In genomic region chr5:5687113-5687512, GRCh38 we compare ENCODE assay signal across 25 cellular contexts.
A peak's percentile ranks its signal among the peaks of the same experiment; 100 is the strongest.
DNase-seq lines count a peak whose midpoint lies in the region; ATAC-seq, FAIRE-seq and TF ChIP-seq lines count a peak whose summit lies in the region.
"Had no signal": no experiment of that assay in that cellular context is flagged by ENCODE, and none has a peak within 500 bp of the region (broad histone marks: within the 10 kb centered on the region; RNA-seq: fewer than 3 reads in every experiment).

No MANE protein-coding gene starts in this region.

- peaks cover 7% of the 10 kb centered on the region for H3K9me3 Mint-ChIP-seq in activated naive CD8-positive, alpha-beta T cell treated with anti-CD3 and anti-CD28 coated beads, Interleukin-2, amount 50 U/mL, for 24 hours

- TF ChIP-seq CTCF in H1 (IDR thresholded peaks at IDR 0.05; ENCODE audit: control extremely low read depth in 1 of 3, insufficient read depth in 1 of 3, low read depth in 1 of 3, low read length in 3 of 3) (no peak), psoas muscle (IDR thresholded peaks at IDR 0.05) (no peak)

- no peak overlapping the region for H3K23ac ChIP-seq in H1 (ENCODE audit: insufficient read length)

- POLR2A ChIA-PET in H1 (lab: Charles Lee; ENCODE audit: partially characterized antibody) = no interaction called here

- H3K23me2 ChIP-seq in H1 (ENCODE audit: low read depth, low read length) = no peaks in the 10 kb centered on the region

- H2BK5ac ChIP-seq in H1 (ENCODE audit: low read depth, low read length) = no peak overlapping the region

- H3K9me3 ChIP-seq in H1 (ENCODE audit: insufficient read depth in 2 of 2, low read depth in 1 of 2, low read length in 1 of 2) (0 out of 4 replicates have a peak, but pooled peaks cover 3 to 7% of the 10 kb centered on the region in 2 experiments), psoas muscle (no peaks in the 10 kb centered on the region)
- H3K9me3 ChIP-seq: A549, BE2C had no signal

- H4K20me1 ChIP-seq in H1 (replicated peaks in 1 of 2; ENCODE audit: control insufficient read depth in 1 of 2, insufficient read depth in 2 of 2, low read length in 2 of 2) = no peaks in the 10 kb centered on the region
- H4K20me1 ChIP-seq: BLaER1 treated with 17β-estradiol and CSF1 and Interleukin-3, amounts not matched to agents 10 nM and 100 nM had no signal

- H3K4me1 ChIP-seq in H1 (replicated peaks in 1 of 4; ENCODE audit: control insufficient read depth in 3 of 4, insufficient read depth in 4 of 4, low read length in 3 of 4) (no peaks in the 10 kb centered on the region), psoas muscle (peaks cover 19% of the 10 kb centered on the region)
- H3K4me1 ChIP-seq: A549 had no signal

- TF ChIP-seq POLR2A in H1 (IDR thresholded peaks at IDR 0.05; ENCODE audit: control extremely low read depth in 1 of 2, low read depth in 2 of 2, low read length in 2 of 2) = no peak

- H3K56ac ChIP-seq in H1 (replicated peaks; ENCODE audit: insufficient read length, low read depth, low read length) = no peak overlapping the region

- CTCF ChIA-PET in H1 (lab: Charles Lee; ENCODE audit: partially characterized antibody) = interaction anchor here (0.5 to 1.8 kb wide), 4 partner anchors 8 to 196 kb away, joined by 3 to 4 read pairs (median 4); no protein-coding TSS in a partner anchor

- WGBS in H1 (ENCODE audit: extremely low coverage in 1 of 2, insufficient coverage in 1 of 2, insufficient read length in 1 of 2, insufficient replicate concordance in 2 of 2, low coverage in 1 of 2, low lambda C conversion rate in 2 of 2, missing lambda C conversion rate in 1 of 2), 2 experiments = 87% methylated on average over 2 of the region's 2 CpGs; no CpG with 5 or more reads in 1 of the 2 experiments
- 59 to 86% (median 65%) methylated on average over 2 of the region's 2 CpGs for whole genome bisulfite sequencing in psoas muscle, 3 donors

- no peak overlapping the region for H3K4me2 ChIP-seq in H1 (ENCODE audit: insufficient read depth in 1 of 2, low read depth in 2 of 2, low read length in 2 of 2)
- H3K4me2 ChIP-seq: A549; BLaER1 treated with 17β-estradiol and CSF1 and Interleukin-3, amounts not matched to agents 10 nM and 100 nM had no signal

- ATAC-seq in Right ventricle myocardium superior (ENCODE audit: poor library complexity) (peak; percentile 51), left cardiac atrium (no peak), psoas muscle (peak in 3 of 4 donors; percentile 34 to 52 (median 51))
- no peak for ATAC-seq in activated naive CD8-positive, alpha-beta T cell treated with anti-CD3 and anti-CD28 coated beads, Interleukin-2, amount 50 U/mL, for 24 hours
- ATAC-seq: A549 had no signal

- H3K4ac ChIP-seq in H1 (replicated peaks; ENCODE audit: insufficient read length, low read depth, low read length) = no peak overlapping the region

- no peak overlapping the region for H2BK120ac ChIP-seq in H1 (replicated peaks; ENCODE audit: low read depth, low read length)

- no peak overlapping the region for H2BK12ac ChIP-seq in H1 (ENCODE audit: low read depth, low read length)

- FAIRE-seq in H1 (lab: Jason Lieb, UNC) = no peak
- FAIRE-seq: A549, D721Med, GM12891, GM18507 had no signal

- no peaks in the 10 kb centered on the region for H3K36me3 Mint-ChIP-seq in activated naive CD8-positive, alpha-beta T cell treated with anti-CD3 and anti-CD28 coated beads, Interleukin-2, amount 50 U/mL, for 24 hours (ENCODE audit: low read depth)
- H3K36me3 Mint-ChIP-seq: CD14-positive monocyte; CD8-positive, alpha-beta memory T cell had no signal

- no peak for TF ChIP-seq EP300 in H1 (IDR thresholded peaks at IDR 0.05; ENCODE audit: borderline replicate concordance in 1 of 2, low read depth in 2 of 2, low read length in 2 of 2)

- H2AK5ac ChIP-seq in H1 (ENCODE audit: low read depth, low read length) = no peak overlapping the region

- DNase-seq in Right ventricle myocardium superior (no peak), left cardiac atrium (no peak), H1 (ENCODE audit: low read depth in 1 of 2, low spot score in 2 of 2) (no peak), psoas muscle (no peak)
- DNase-seq in stimulated activated CD4-positive, alpha-beta T cell treated with anti-CD3 and anti-CD28 coated beads, Interleukin-15, amount 100 ng/mL, for 24 hours = no peak
- DNase-seq in activated naive CD8-positive, alpha-beta T cell treated with anti-CD3 and anti-CD28 coated beads, Interleukin-2, amount 50 U/mL, for 24 hours = no peak
- DNase-seq: 8988T; ACHN; AML-193; BE2C; CD4-positive, alpha-beta T cell; CD8-positive, alpha-beta memory T cell; DMS 273 treated with DMSO at 0.1 percent for 48 hours; DMS53; DMS79 treated with DMSO at 0.1 percent for 48 hours; GF-D8; GOT3; H7; HCEC 1CT had no signal

- H2BK15ac ChIP-seq in H1 (ENCODE audit: low read length) = 0 out of 2 replicates have a peak overlapping the region, but pooled peaks have one; percentile 25

- H3K27me3 ChIP-seq in H1 (replicated peaks in 1 of 4; ENCODE audit: control insufficient read depth in 3 of 4, extremely low read depth in 1 of 4, insufficient read depth in 3 of 4, low read length in 3 of 4) (no peaks in the 10 kb centered on the region), psoas muscle (ENCODE audit: insufficient read depth in 3 of 3, low read length in 2 of 3) (no peaks in the 10 kb centered on the region)
- H3K27me3 ChIP-seq: BE2C; BLaER1 treated with 17β-estradiol and CSF1 and Interleukin-3, amounts not matched to agents 10 nM and 100 nM had no signal

- no peak overlapping the region for H2BK20ac ChIP-seq in H1 (ENCODE audit: low read length)

- no peak overlapping the region for H3K4me3 ChIP-seq in H1 (ENCODE audit: extremely low read depth in 1 of 4, insufficient read depth in 2 of 4, low read depth in 3 of 4, low read length in 4 of 4)
- no peak overlapping the region for H3K4me3 ChIP-seq in psoas muscle
- H3K4me3 ChIP-seq: A549; BLaER1 treated with 17β-estradiol and CSF1 and Interleukin-3, amounts not matched to agents 10 nM and 100 nM had no signal

- no peak overlapping the region for H4K91ac ChIP-seq in H1 (replicated peaks; ENCODE audit: insufficient read length, low read length)

- H3K27ac ChIP-seq in H1 (ENCODE audit: low read depth, low read length) (no peak overlapping the region), psoas muscle (peak overlapping the region; percentile 28)
- H3K27ac ChIP-seq: A549; BLaER1 treated with 17β-estradiol and CSF1 and Interleukin-3, amounts not matched to agents 10 nM and 100 nM had no signal

- intact Hi-C loops in Right ventricle myocardium superior (cut with DNase I) = no loop called here
- intact Hi-C loops in left cardiac atrium (cut with DNase I) = no loop called here
- intact Hi-C loops in psoas muscle (cut with DNase I) = no loop called here

- H4K5ac ChIP-seq in H1 (ENCODE audit: insufficient read length, low read depth, low read length) = no peak overlapping the region

- no peak overlapping the region for H3K14ac ChIP-seq in H1 (ENCODE audit: insufficient read length)

- no peaks in the 10 kb centered on the region for H3K79me1 ChIP-seq in H1 (ENCODE audit: low read depth, low read length)

- 0 out of 2 replicates have a peak overlapping the region, but pooled peaks have one; percentile 53 for H2AFZ ChIP-seq in H1 (ENCODE audit: low read length)

- no peak overlapping the region for H3K4me3 Mint-ChIP-seq in activated naive CD8-positive, alpha-beta T cell treated with anti-CD3 and anti-CD28 coated beads, Interleukin-2, amount 50 U/mL, for 24 hours
- H3K4me3 Mint-ChIP-seq: CD14-positive monocyte; CD4-positive, alpha-beta T cell; CD8-positive, alpha-beta memory T cell had no signal

- H3K18ac ChIP-seq in H1 (ENCODE audit: extremely low read depth, low read length) = no peak overlapping the region

- no peak overlapping the region for H4K8ac ChIP-seq in H1 (ENCODE audit: extremely low read depth, insufficient read depth, low read length)

- no peaks in the 10 kb centered on the region for H3K79me2 ChIP-seq in H1 (ENCODE audit: control insufficient read depth in 1 of 2, insufficient read depth in 2 of 2, low read length in 2 of 2)

- H3K9ac ChIP-seq in H1 (replicated peaks in 1 of 4; ENCODE audit: extremely low read depth in 1 of 4, low read depth in 3 of 4, low read length in 3 of 4) = no peak overlapping the region
- H3K9ac ChIP-seq: BLaER1 treated with 17β-estradiol and CSF1 and Interleukin-3, amounts not matched to agents 10 nM and 100 nM had no signal

- peaks cover 15% of the 10 kb centered on the region for H3K27me3 Mint-ChIP-seq in activated naive CD8-positive, alpha-beta T cell treated with anti-CD3 and anti-CD28 coated beads, Interleukin-2, amount 50 U/mL, for 24 hours

- H3K36me3 ChIP-seq in H1 (ENCODE audit: control insufficient read depth in 2 of 4, insufficient read depth in 4 of 4, low read length in 3 of 4) (no peaks in the 10 kb centered on the region), psoas muscle (ENCODE audit: insufficient read depth in 1 of 2, low read depth in 1 of 2) (no peaks in the 10 kb centered on the region)
- H3K36me3 ChIP-seq: BE2C; BLaER1 treated with 17β-estradiol and CSF1 and Interleukin-3, amounts not matched to agents 10 nM and 100 nM had no signal

- TF ChIP-seq RAD21 in H1 (IDR thresholded peaks at IDR 0.05 in 1 of 2, conservative IDR thresholded peaks at IDR 0.05 in 1 of 2; ENCODE audit: low read depth in 2 of 2, low read length in 2 of 2) = no peak

- H3K27ac Mint-ChIP-seq in activated naive CD8-positive, alpha-beta T cell treated with anti-CD3 and anti-CD28 coated beads, Interleukin-2, amount 50 U/mL, for 24 hours = no peak overlapping the region
- H3K27ac Mint-ChIP-seq: CD14-positive monocyte; CD4-positive, alpha-beta T cell; CD8-positive, alpha-beta memory T cell had no signal

- H3K4me1 Mint-ChIP-seq in activated naive CD8-positive, alpha-beta T cell treated with anti-CD3 and anti-CD28 coated beads, Interleukin-2, amount 50 U/mL, for 24 hours = no peaks in the 10 kb centered on the region
- H3K4me1 Mint-ChIP-seq: CD14-positive monocyte; CD8-positive, alpha-beta memory T cell had no signal

TF ChIP-seq in H1, 55 proteins besides CTCF, POLR2A, EP300 and RAD21 (continues in another document):
- no peak for TF ChIP-seq HDAC2 (IDR thresholded peaks at IDR 0.05; ENCODE audit: borderline replicate concordance in 1 of 2, low read depth in 2 of 2, low read length in 2 of 2)
- no peak for TF ChIP-seq RBBP5 (IDR thresholded peaks at IDR 0.05; ENCODE audit: borderline replicate concordance, low read depth, low read length)
- no peak for TF ChIP-seq CHD2 (IDR thresholded peaks at IDR 0.05; ENCODE audit: low read length)
- no peak for TF ChIP-seq NANOG (IDR thresholded peaks at IDR 0.05; ENCODE audit: insufficient read depth, low read depth, low read length, poor library complexity, severe bottlenecking)
- no peak for TF ChIP-seq RNF2 (IDR thresholded peaks at IDR 0.05; ENCODE audit: borderline replicate concordance, low read depth, low read length, missing control alignments, poor library complexity, severe bottlenecking)
- no peak for TF ChIP-seq CEBPB (IDR thresholded peaks at IDR 0.05; ENCODE audit: low read depth, low read length)
- TF ChIP-seq POU5F1 (IDR thresholded peaks at IDR 0.05; ENCODE audit: low read depth, low read length) = no peak
- TF ChIP-seq SRF (IDR thresholded peaks at IDR 0.05; ENCODE audit: low read depth, low read length) = no peak
- no peak for TF ChIP-seq TCF12 (IDR thresholded peaks at IDR 0.05; ENCODE audit: low read depth, low read length)
- no peak for TF ChIP-seq SP2 (IDR thresholded peaks at IDR 0.05; ENCODE audit: low read length)
- TF ChIP-seq TAF1 (IDR thresholded peaks at IDR 0.05; ENCODE audit: low read depth, low read length) = no peak

Comparison
In these comparisons a context has a peak if more than half of its experiments do, and no peak if none do; other contexts are left out.
1. ATAC-seq: peak in Right ventricle myocardium superior (single experiment) and psoas muscle (3 of 4); none in left cardiac atrium (0 of 2) and activated naive CD8-positive, alpha-beta T cell treated with anti-CD3 and anti-CD28 coated beads, Interleukin-2, amount 50 U/mL, for 24 hours (single experiment).